9 cellular contexts compared by ENCODE assay signal in genomic region chr9:109192732-109193361, GRCh38. TPM values are rescaled to one million over a fixed set of nuclear protein-coding genes. Genes with fewer than 3 reads are reported as not detected.
DNase-seq lines count a peak whose midpoint lies in the region; ATAC-seq and TF ChIP-seq lines count a peak whose summit lies in the region.
"Had no signal": no experiment of that assay in that cellular context is flagged by ENCODE, and none has a peak within 500 bp of the region (broad histone marks: within the 10 kb centered on the region; RNA-seq: fewer than 3 reads in every experiment).

No MANE protein-coding gene starts in this region.

- no peak overlapping the region for H3K27ac ChIP-seq in A673 (ENCODE audit: low read depth, low read length, poor library complexity, severe bottlenecking)
- H3K27ac ChIP-seq in esophagus muscularis mucosa (replicated peaks in 1 of 4): no peak overlapping the region

- intact Hi-C loops in A673 (cut with micrococcal nuclease; ENCODE audit: unreplicated experiment) (no loop called here), left cardiac atrium (cut with DNase I) (loop anchor here in 1 of 2 donors (2.0 kb wide), 1 partner anchor 128 kb away; the partner anchor contains the start of gene EPB41L4B), esophagus muscularis mucosa (cut with DNase I) (no loop called here)

- TF ChIP-seq CTCF in A673 (conservative IDR thresholded peaks at IDR 0.05; ENCODE audit: low read depth, low read length) (peak; percentile 43), GM20000 (IDR thresholded peaks at IDR 0.05; ENCODE audit: extremely low read depth, missing control alignments) (no peak), esophagus muscularis mucosa (IDR thresholded peaks at IDR 0.05) (no peak)

- peak; percentile 34 to 75 for ATAC-seq in left cardiac atrium
- ATAC-seq: activated CD8-positive, alpha-beta memory T cell treated with anti-CD3 and anti-CD28 coated beads, Interleukin-2, amount 10 ng/mL, durations not matched to agents 7 days and 5 days had no signal

- POLR2A ChIA-PET in A673 (lab: Charles Lee; ENCODE audit: low non-redundant PET): no interaction called here

- WGBS in esophagus muscularis mucosa: 53% methylated on average over 5 of the region's 7 CpGs

- BruUV-seq in A673 (replicated peaks; lab: Mats Ljungman, UMichigan): no TSS peak

- no peaks in the 10 kb centered on the region for H3K9me3 ChIP-seq in A673 (ENCODE audit: low read depth, low read length, poor library complexity, severe bottlenecking)
- no peaks in the 10 kb centered on the region for H3K9me3 ChIP-seq in esophagus muscularis mucosa

- H3K27me3 ChIP-seq in A673 (replicated peaks; ENCODE audit: insufficient read depth, low read depth, low read length, poor library complexity): no peaks in the 10 kb centered on the region
- H3K27me3 ChIP-seq in esophagus muscularis mucosa: no peaks in the 10 kb centered on the region

- no peak for TF ChIP-seq POLR2A in esophagus muscularis mucosa (IDR thresholded peaks at IDR 0.05; ENCODE audit: low read depth)

- no peak for DNase-seq in A673 (ENCODE audit: low spot score)
- DNase-seq in GM20000 (ENCODE audit: low spot score): peak; percentile 24
- DNase-seq in SHP77 (lab: John Stamatoyannopoulos, UW): peak; percentile 29 to 62
- DNase-seq in left cardiac atrium: peak; percentile 46
- DNase-seq in activated naive CD4-positive, alpha-beta T cell (lab: John Stamatoyannopoulos, UW): no peak
- no peak for DNase-seq in esophagus muscularis mucosa (ENCODE audit: extremely low spot score)
- no peak for DNase-seq in activated CD4-positive, alpha-beta T cell treated with anti-CD3 and anti-CD28 coated beads for 48 hours
- no peak for DNase-seq in globus pallidus (ENCODE audit: low spot score)
- DNase-seq: activated CD8-positive, alpha-beta memory T cell treated with anti-CD3 and anti-CD28 coated beads, Interleukin-2, amount 10 ng/mL, durations not matched to agents 7 days and 5 days had no signal

- H3K4me3 ChIP-seq in A673 (ENCODE audit: low read depth, low read length, poor library complexity, severe bottlenecking) (no peak overlapping the region), esophagus muscularis mucosa (no peak overlapping the region)

- CTCF ChIA-PET in A673 (lab: Charles Lee): no interaction called here

- TF ChIP-seq EP300 in esophagus muscularis mucosa (IDR thresholded peaks at IDR 0.05): no peak

- H3K4me1 ChIP-seq in A673 (ENCODE audit: insufficient read depth, low read length, poor library complexity, severe bottlenecking): no peaks in the 10 kb centered on the region
- no peaks in the 10 kb centered on the region for H3K4me1 ChIP-seq in esophagus muscularis mucosa

- H3K36me3 ChIP-seq in A673 (ENCODE audit: insufficient read depth, low read length, poor library complexity, severe bottlenecking) (no peaks in the 10 kb centered on the region), esophagus muscularis mucosa (peaks cover 0 to 7% (median 0%) of the 10 kb centered on the region in 4 donors)

RNA-seq across cellular contexts. Expression of gene FRRS1L, which starts 25.8 kb away (rescaled TPM):
- total RNA-seq in A673 (2021) (0.04 and 0.41 TPM in 2 replicates), left cardiac atrium (1 to 10 TPM; 4.4 to 5.7 TPM), esophagus muscularis mucosa (1 to 10 TPM; 2.5 to 7.6 (median 5.3) TPM)
- total RNA-seq: activated CD8-positive, alpha-beta memory T cell treated with anti-CD3 and anti-CD28 coated beads, Interleukin-2, amount 10 ng/mL, durations not matched to agents 7 days and 5 days had no signal

Comparison
In these comparisons a context has a peak if more than half of its experiments do, and no peak if none do; other contexts are left out.
1. DNase-seq: peak in GM20000 (single experiment), SHP77 (2 of 2) and left cardiac atrium (single experiment); none in A673 (single experiment), activated naive CD4-positive, alpha-beta T cell (0 of 4), esophagus muscularis mucosa (single experiment), activated CD4-positive, alpha-beta T cell treated with anti-CD3 and anti-CD28 coated beads for 48 hours (single experiment) and globus pallidus (single experiment).